In the genomic region with DNA sequence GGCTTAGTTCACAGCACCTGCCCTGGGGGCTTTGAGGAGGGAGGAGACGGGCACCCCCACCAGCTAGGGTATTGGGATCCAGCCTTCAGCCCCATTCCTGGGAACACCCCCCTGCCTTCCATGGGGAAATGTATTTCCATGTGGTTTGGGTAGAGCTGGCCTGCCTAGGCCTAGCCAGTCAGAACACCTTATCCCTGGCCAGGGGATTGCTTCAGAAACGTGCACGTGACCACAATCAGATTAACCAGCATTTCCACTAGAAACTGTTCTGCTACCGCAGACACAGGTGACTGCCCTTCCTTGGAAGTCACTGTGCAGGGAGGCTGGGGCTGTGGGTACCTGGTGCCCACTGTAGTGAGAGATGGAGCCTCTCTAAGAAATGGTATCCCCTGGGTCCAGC, we compare ENCODE assay signal across 17 cellular contexts. TPM values are rescaled to one million over a fixed set of nuclear protein-coding genes. Genes with fewer than 3 reads are reported as not detected.
DNase-seq lines count a peak whose midpoint lies in the region; ATAC-seq, FAIRE-seq and TF ChIP-seq lines count a peak whose summit lies in the region.
"Had no signal": no experiment of that assay in that cellular context is flagged by ENCODE, and none has a peak within 500 bp of the region (broad histone marks: within the 10 kb centered on the region; RNA-seq: fewer than 3 reads in every experiment).

No MANE protein-coding gene starts in this region.

- 0 out of 2 replicates have a peak, but pooled peaks cover 3% of the 10 kb centered on the region for H3F3A ChIP-seq in GM23338 (replicated peaks; ENCODE audit: low read depth)

- FAIRE-seq in K562 (lab: Jason Lieb, UNC) = no peak
- FAIRE-seq: A204.1 had no signal

- no peaks in the 10 kb centered on the region for H3K9me1 ChIP-seq in K562 (ENCODE audit: control insufficient read depth, insufficient read depth, low read length)

- intact Hi-C loops in K562 (cut with micrococcal nuclease) = loop anchor here (5.0 kb wide), 1 partner anchor 498 kb away; no protein-coding TSS in a partner anchor

- no peak for TF ChIP-seq POLR2A in K562 (conservative IDR thresholded peaks at IDR 0.05)

- no peak for TF ChIP-seq RAD21 in K562 (CRISPR knock-in tag; conservative IDR thresholded peaks at IDR 0.05 in 1 of 2, IDR thresholded peaks at IDR 0.05 in 1 of 2)

- TF ChIP-seq CTCF in GM23338 (conservative IDR thresholded peaks at IDR 0.05; ENCODE audit: low read depth in 2 of 2) (no peak), K562 (IDR thresholded peaks at IDR 0.05 in 2 of 3, conservative IDR thresholded peaks at IDR 0.05 in 1 of 3; ENCODE audit: insufficient read depth in 2 of 3, low read depth in 1 of 3, low read length in 3 of 3) (no peak), osteoblast (IDR thresholded peaks at IDR 0.05; ENCODE audit: extremely low read depth, low read depth, low read length) (no peak), mesothelial cell of epicardium (IDR thresholded peaks at IDR 0.05; ENCODE audit: unreplicated experiment) (no peak)

- H3K9me3 Mint-ChIP-seq in GM23338 (no peaks in the 10 kb centered on the region; the same call in 2 of the 3 replicates), mesothelial cell of epicardium (no peaks in the 10 kb centered on the region)
- H3K9me3 Mint-ChIP-seq: CD4-positive, alpha-beta memory T cell; HFFc6 had no signal

- peak overlapping the region; percentile 58 for H3K9ac ChIP-seq in NT2/D1 (ENCODE audit: insufficient read length, low read depth)
- H3K9ac ChIP-seq in K562 (ENCODE audit: insufficient read depth in 1 of 2, low read depth in 2 of 2, low read length in 2 of 2) = 0 out of 4 replicates have a peak overlapping the region, but pooled peaks of 1 of the 2 experiments have one; percentile 38

- H3K4me2 ChIP-seq in GM23338 = no peak overlapping the region
- no peak overlapping the region for H3K4me2 ChIP-seq in K562 (ENCODE audit: insufficient read depth, low read length)
- no peak overlapping the region for H3K4me2 ChIP-seq in osteoblast (ENCODE audit: insufficient read depth, low read length)

- no peak for TF ChIP-seq EP300 in K562 (IDR thresholded peaks at IDR 0.05; ENCODE audit: low read length)

- POLR2A ChIA-PET in K562 (lab: Yijun Ruan, JAX) = interaction anchor here (0.7 to 12.6 kb wide), 6 partner anchors 10 to 525 kb away, joined by 3 to 155 read pairs (median 7); partner anchors contain the start of genes BBLN and CIZ1

- no peak for DNase-seq in GM23338 (ENCODE audit: low spot score)
- no peak for DNase-seq in NT2/D1 (ENCODE audit: low read depth, low spot score)
- DNase-seq in K562 (ENCODE audit: extremely low read depth in 1 of 4, low spot score in 3 of 4) = no peak
- peak; percentile 13 for DNase-seq in osteoblast (ENCODE audit: insufficient read length, low spot score, missing footprints)
- no peak for DNase-seq in AG08396 (ENCODE audit: low spot score)
- DNase-seq in hypothalamus (lab: John Stamatoyannopoulos, UW) = no peak
- DNase-seq in SW 1271 (lab: John Stamatoyannopoulos, UW) = no peak
- DNase-seq in mesothelial cell of epicardium (ENCODE audit: low spot score in 2 of 2, unreplicated experiment in 2 of 2) = no peak
- DNase-seq: BE2C; CD4-positive, alpha-beta memory T cell; DND-41; GDM1; HCEC 1CT; HFFc6 had no signal

- WGBS in K562 (ENCODE audit: insufficient coverage, low coverage, missing lambda C conversion rate) = 47% methylated on average over 4 of the region's 4 CpGs

- peak overlapping the region; percentile 39; the same call in 1 of the 2 replicates for H3K27ac ChIP-seq in GM23338 (ENCODE audit: low read depth)
- H3K27ac ChIP-seq in K562 (ENCODE audit: extremely low read depth, low read depth, low read length) = no peak overlapping the region
- H3K27ac ChIP-seq in osteoblast (ENCODE audit: low read depth, low read length) = no peak overlapping the region
- H3K27ac ChIP-seq: C4-2B had no signal

- in situ Hi-C loops in K562 (cut with MboI) = loop anchor here (10.0 kb wide), 1 partner anchor 521 kb away; no protein-coding TSS in a partner anchor

- H2AFZ ChIP-seq in GM23338 (no peak overlapping the region), K562 (ENCODE audit: low read depth, low read length) (no peak overlapping the region), osteoblast (ENCODE audit: low read length) (no peak overlapping the region)

- CTCF ChIA-PET in K562 (lab: Yijun Ruan, JAX; ENCODE audit: low intra/inter-chr PET ratio) = no interaction called here

- no peaks in the 10 kb centered on the region for H3K9me2 ChIP-seq in GM23338 (ENCODE audit: insufficient read depth)

- H3K9me3 ChIP-seq in NT2/D1 (ENCODE audit: insufficient read depth, low read length) (peaks cover 3% of the 10 kb centered on the region; the same call in 1 of the 2 replicates), K562 (replicated peaks; ENCODE audit: control insufficient read depth, insufficient read depth, low read depth, low read length) (no peaks in the 10 kb centered on the region), osteoblast (ENCODE audit: low read depth, low read length) (peaks cover 4% of the 10 kb centered on the region)
- H3K9me3 ChIP-seq: BE2C had no signal

- no peaks in the 10 kb centered on the region for H3K27me3 ChIP-seq in GM23338 (ENCODE audit: insufficient read depth)
- no peaks in the 10 kb centered on the region for H3K27me3 ChIP-seq in NT2/D1 (ENCODE audit: insufficient read depth, insufficient read length)
- H3K27me3 ChIP-seq in K562 (ENCODE audit: control insufficient read depth in 2 of 2, insufficient read depth in 2 of 2, low read length in 2 of 2) = no peaks in the 10 kb centered on the region
- no peaks in the 10 kb centered on the region for H3K27me3 ChIP-seq in osteoblast (ENCODE audit: insufficient read depth, low read length)
- H3K27me3 ChIP-seq: BE2C had no signal

- no peak overlapping the region for H3K4me3 Mint-ChIP-seq in GM23338
- H3K4me3 Mint-ChIP-seq in mesothelial cell of epicardium = no peak overlapping the region
- H3K4me3 Mint-ChIP-seq: CD4-positive, alpha-beta memory T cell; HFFc6 had no signal

- peaks cover 7% of the 10 kb centered on the region; the same call in 1 of the 2 replicates for H3K36me3 ChIP-seq in GM23338 (ENCODE audit: insufficient read depth)
- H3K36me3 ChIP-seq in NT2/D1 (ENCODE audit: insufficient read depth, insufficient read length, low read length) = peaks cover 68% of the 10 kb centered on the region
- H3K36me3 ChIP-seq in K562 (ENCODE audit: control insufficient read depth, insufficient read depth, low read length) = peaks cover 83% of the 10 kb centered on the region
- peaks cover 63% of the 10 kb centered on the region for H3K36me3 ChIP-seq in osteoblast (ENCODE audit: insufficient read depth, low read length)

- H4K20me1 ChIP-seq in GM23338 (replicated peaks; ENCODE audit: insufficient read depth) = 0 out of 2 replicates have a peak, but pooled peaks cover 6% of the 10 kb centered on the region
- peaks cover 3% of the 10 kb centered on the region; the same call in 1 of the 2 replicates for H4K20me1 ChIP-seq in K562 (replicated peaks; ENCODE audit: control insufficient read depth, insufficient read depth, low read length)
- no peaks in the 10 kb centered on the region for H4K20me1 ChIP-seq in osteoblast (ENCODE audit: insufficient read depth, low read length)

- no peak overlapping the region for H3K27ac Mint-ChIP-seq in GM23338
- H3K27ac Mint-ChIP-seq in mesothelial cell of epicardium = no peak overlapping the region
- H3K27ac Mint-ChIP-seq: HFFc6 had no signal

- ATAC-seq in GM23338 = peak; percentile 42; the same call in 2 of the 3 replicates
- ATAC-seq in K562 = peak; percentile 16

- no peaks in the 10 kb centered on the region for H3K4me1 ChIP-seq in GM23338 (ENCODE audit: insufficient read depth)
- H3K4me1 ChIP-seq in NT2/D1 (ENCODE audit: insufficient read depth, insufficient read length) = peaks cover 16% of the 10 kb centered on the region
- H3K4me1 ChIP-seq in K562 (replicated peaks in 1 of 2; ENCODE audit: control insufficient read depth in 2 of 2, insufficient read depth in 2 of 2, low read length in 2 of 2) = peaks cover 0 to 26% of the 10 kb centered on the region in 2 experiments; a peak in 3 of 5 replicates
- peaks cover 2% of the 10 kb centered on the region for H3K4me1 ChIP-seq in osteoblast (ENCODE audit: insufficient read depth, low read length)

- H3K27me3 Mint-ChIP-seq in GM23338 (ENCODE audit: insufficient read depth, low read depth, poor library complexity) = peaks cover 2% of the 10 kb centered on the region
- no peaks in the 10 kb centered on the region for H3K27me3 Mint-ChIP-seq in mesothelial cell of epicardium (ENCODE audit: low read depth)
- H3K27me3 Mint-ChIP-seq: CD4-positive, alpha-beta memory T cell had no signal

- H3K36me3 Mint-ChIP-seq in GM23338 (ENCODE audit: low read depth) (peaks cover 43% of the 10 kb centered on the region), mesothelial cell of epicardium (peaks cover 32% of the 10 kb centered on the region)

- H3K4me3 ChIP-seq in GM23338 (no peak overlapping the region), NT2/D1 (ENCODE audit: insufficient read length, low read depth) (no peak overlapping the region), K562 (no peak overlapping the region), osteoblast (ENCODE audit: insufficient read depth, low read length) (no peak overlapping the region)

- BruUV-seq in K562 (replicated peaks; lab: Mats Ljungman, UMichigan) = no TSS peak

- H3K4me1 Mint-ChIP-seq in GM23338 = no peaks in the 10 kb centered on the region
- H3K4me1 Mint-ChIP-seq in mesothelial cell of epicardium = peaks cover 2% of the 10 kb centered on the region
- H3K4me1 Mint-ChIP-seq: CD4-positive, alpha-beta memory T cell had no signal

- H3K79me2 ChIP-seq in GM23338 (replicated peaks; ENCODE audit: insufficient read depth) = no peaks in the 10 kb centered on the region
- no peaks in the 10 kb centered on the region for H3K79me2 ChIP-seq in K562 (ENCODE audit: control insufficient read depth, insufficient read depth, low read length)
- H3K79me2 ChIP-seq in osteoblast (ENCODE audit: insufficient read depth, low read length) = peaks cover 2% of the 10 kb centered on the region

RNA-seq across cellular contexts. Expression of gene BBLN, which starts 14.0 kb away (rescaled TPM):
- total RNA-seq in GM23338 (2014; rRNA removed; shearing (Covaris generic)) = 246 and 276 TPM in 2 replicates
- polyA plus RNA-seq in GM23338 (2016; fragmentation: Nextera tagmentation; extraction: Ambion mirVana) (171 and 177 TPM in 2 replicates), K562 (2011; rRNA removed) (87.1 and 125 TPM in 2 replicates), K562 (2014; fragmentation: Illumina TruSeq; extraction: Trizol) (30.1 and 181 TPM in 2 replicates), K562 (2014; fragmentation: Nextera tagmentation; extraction: Ambion mirVana) (10 to 100 TPM in 1 of 2 experiments, 1 to 10 TPM in 1; 4.2 to 13.7 TPM), K562 (2014; rRNA removed) (191 and 213 TPM in 2 replicates)
- 24.5 and 53.9 TPM in 2 replicates for total RNA-seq in K562 (2011; cell fraction: chromatin; rRNA removed; ENCODE audit: low replicate concordance)
- 72.0 and 78.0 TPM in 2 replicates for total RNA-seq in K562 (2011; cell fraction: nucleolus; rRNA removed)
- 65.8 and 106 TPM in 2 replicates for total RNA-seq in K562 (2011; cell fraction: nucleoplasm; rRNA removed)
- total RNA-seq in K562 (2014; rRNA removed) (331 and 433 TPM in 2 replicates), K562 (2014; rRNA removed; fragmentation: Illumina TruSeq; extraction: Trizol) (11.5 and 11.9 TPM in 2 replicates), K562 (2015; rRNA removed; fragmentation: Illumina TruSeq; extraction: Trizol) (109 and 123 TPM in 2 replicates), K562 (2021) (172 and 177 TPM in 2 replicates), osteoblast (24.5 and 33.3 TPM in 2 replicates), mesothelial cell of epicardium (60.7 to 64.4 TPM (median 63.1 TPM) in 3 replicates)
- polyA plus RNA-seq in K562 (2011; cell fraction: cytosol; rRNA removed) = 256 and 738 TPM in 2 replicates
- polyA plus RNA-seq in K562 (2011; cell fraction: nucleus; rRNA removed) = 139 and 249 TPM in 2 replicates
- 180 and 393 TPM in 2 replicates for polyA plus RNA-seq in K562 (2012)
- polyA minus RNA-seq in K562 (2011; rRNA and poly(A)+ RNA removed) = 19.8 and 21.1 TPM in 2 replicates
- polyA minus RNA-seq in K562 (2011; cell fraction: cytosol; rRNA and poly(A)+ RNA removed) = 74.5 and 112 TPM in 2 replicates
- 29.6 and 47.0 TPM in 2 replicates for polyA minus RNA-seq in K562 (2011; cell fraction: nucleus; rRNA and poly(A)+ RNA removed)

RNA-seq across cellular contexts. Expression of gene CIZ1, which starts 17.3 kb away (rescaled TPM):
- 48.2 and 61.4 TPM in 2 replicates for total RNA-seq in GM23338 (2014; rRNA removed; shearing (Covaris generic))
- polyA plus RNA-seq in GM23338 (2016; fragmentation: Nextera tagmentation; extraction: Ambion mirVana) (49.6 and 49.7 TPM in 2 replicates), K562 (2011; rRNA removed) (82.1 and 168 TPM in 2 replicates), K562 (2014; fragmentation: Illumina TruSeq; extraction: Trizol) (244 and 291 TPM in 2 replicates), K562 (2014; fragmentation: Nextera tagmentation; extraction: Ambion mirVana) (10 to 100 TPM in 1 of 2 experiments, 1 to 10 TPM in 1; 6.6 to 12.6 TPM), K562 (2014; rRNA removed) (161 and 175 TPM in 2 replicates)
- total RNA-seq in K562 (2011; cell fraction: chromatin; rRNA removed; ENCODE audit: low replicate concordance) = 263 and 434 TPM in 2 replicates
- total RNA-seq in K562 (2011; cell fraction: nucleolus; rRNA removed) = 204 and 208 TPM in 2 replicates
- total RNA-seq in K562 (2011; cell fraction: nucleoplasm; rRNA removed) = 222 and 230 TPM in 2 replicates
- total RNA-seq in K562 (2014; rRNA removed) (127 and 164 TPM in 2 replicates), K562 (2014; rRNA removed; fragmentation: Illumina TruSeq; extraction: Trizol) (55.4 and 57.1 TPM in 2 replicates), K562 (2015; rRNA removed; fragmentation: Illumina TruSeq; extraction: Trizol) (83.7 and 87.8 TPM in 2 replicates), K562 (2021) (329 and 330 TPM in 2 replicates), osteoblast (33.7 and 40.1 TPM in 2 replicates), mesothelial cell of epicardium (152 to 157 TPM (median 155 TPM) in 3 replicates)
- polyA plus RNA-seq in K562 (2011; cell fraction: cytosol; rRNA removed) = 139 and 188 TPM in 2 replicates
- 284 and 400 TPM in 2 replicates for polyA plus RNA-seq in K562 (2011; cell fraction: nucleus; rRNA removed)
- polyA plus RNA-seq in K562 (2012) = 220 and 374 TPM in 2 replicates
- polyA minus RNA-seq in K562 (2011; rRNA and poly(A)+ RNA removed) = 76.1 and 76.4 TPM in 2 replicates
- polyA minus RNA-seq in K562 (2011; cell fraction: cytosol; rRNA and poly(A)+ RNA removed) = 115 and 157 TPM in 2 replicates
- 42.3 and 58.8 TPM in 2 replicates for polyA minus RNA-seq in K562 (2011; cell fraction: nucleus; rRNA and poly(A)+ RNA removed)

RNA-seq across cellular contexts. Expression of gene LCN2, which starts 24.8 kb away (rescaled TPM):
- total RNA-seq in GM23338 (2014; rRNA removed; shearing (Covaris generic)) = 0.27 TPM in 1 of 2 replicates, not detected in the other
- 2.0 and 2.7 TPM in 2 replicates for polyA plus RNA-seq in GM23338 (2016; fragmentation: Nextera tagmentation; extraction: Ambion mirVana)
- total RNA-seq in K562 (2011; cell fraction: chromatin; rRNA removed; ENCODE audit: low replicate concordance) = 0.58 and 2.0 TPM in 2 replicates
- total RNA-seq in K562 (2011; cell fraction: nucleolus; rRNA removed) = 1.1 and 1.3 TPM in 2 replicates
- 1.7 TPM in 1 of 2 replicates, not detected in the other for total RNA-seq in K562 (2011; cell fraction: nucleoplasm; rRNA removed)
- total RNA-seq in K562 (2014; rRNA removed) = 0.20 and 0.54 TPM in 2 replicates
- 0.47 TPM in 1 of 2 replicates, not detected in the other for total RNA-seq in K562 (2014; rRNA removed; fragmentation: Illumina TruSeq; extraction: Trizol)
- total RNA-seq in K562 (2015; rRNA removed; fragmentation: Illumina TruSeq; extraction: Trizol) = not detected in 2 replicates
- 0.40 and 0.72 TPM in 2 replicates for total RNA-seq in K562 (2021)
- polyA plus RNA-seq in K562 (2011; rRNA removed) = 0.60 and 1.2 TPM in 2 replicates
- polyA plus RNA-seq in K562 (2011; cell fraction: cytosol; rRNA removed) = 0.40 and 0.69 TPM in 2 replicates
- 3.3 and 4.8 TPM in 2 replicates for polyA plus RNA-seq in K562 (2011; cell fraction: nucleus; rRNA removed)
- 0.16 and 0.37 TPM in 2 replicates for polyA plus RNA-seq in K562 (2012)
- polyA plus RNA-seq in K562 (2014; fragmentation: Illumina TruSeq; extraction: Trizol) = 0.22 and 1.0 TPM in 2 replicates
- under 1 TPM; 0.10 to 0.11 TPM for polyA plus RNA-seq in K562 (2014; fragmentation: Nextera tagmentation; extraction: Ambion mirVana)
- 0.21 and 0.65 TPM in 2 replicates for polyA plus RNA-seq in K562 (2014; rRNA removed)
- polyA minus RNA-seq in K562 (2011; rRNA and poly(A)+ RNA removed) = 1.2 and 1.4 TPM in 2 replicates
- not detected in 2 replicates for polyA minus RNA-seq in K562 (2011; cell fraction: cytosol; rRNA and poly(A)+ RNA removed)
- not detected in 2 replicates for polyA minus RNA-seq in K562 (2011; cell fraction: nucleus; rRNA and poly(A)+ RNA removed)
- not detected in 2 replicates for total RNA-seq in osteoblast
- not detected in 3 replicates for total RNA-seq in mesothelial cell of epicardium
- total RNA-seq: CD4-positive, alpha-beta memory T cell; HFFc6; HT1080 had no signal
- polyA plus RNA-seq: CD4-positive, alpha-beta memory T cell had no signal

RNA-seq across cellular contexts. Expression of gene DNM1, which starts 29.1 kb away (rescaled TPM):
- total RNA-seq in GM23338 (2014; rRNA removed; shearing (Covaris generic)) = 42.0 and 43.2 TPM in 2 replicates
- polyA plus RNA-seq in GM23338 (2016; fragmentation: Nextera tagmentation; extraction: Ambion mirVana) (24.0 and 36.0 TPM in 2 replicates), K562 (2011; rRNA removed) (9.5 and 33.1 TPM in 2 replicates), K562 (2014; fragmentation: Illumina TruSeq; extraction: Trizol) (10.0 and 15.5 TPM in 2 replicates), K562 (2014; fragmentation: Nextera tagmentation; extraction: Ambion mirVana) (under 1 TPM; 0.39 to 0.58 TPM), K562 (2014; rRNA removed) (17.6 TPM in 2 replicates)
- 88.0 and 181 TPM in 2 replicates for total RNA-seq in K562 (2011; cell fraction: chromatin; rRNA removed; ENCODE audit: low replicate concordance)
- total RNA-seq in K562 (2011; cell fraction: nucleolus; rRNA removed) = 88.4 and 99.1 TPM in 2 replicates
- total RNA-seq in K562 (2011; cell fraction: nucleoplasm; rRNA removed) = 92.3 and 124 TPM in 2 replicates
- total RNA-seq in K562 (2014; rRNA removed) (6.6 and 7.9 TPM in 2 replicates), K562 (2014; rRNA removed; fragmentation: Illumina TruSeq; extraction: Trizol) (4.5 and 5.2 TPM in 2 replicates), K562 (2015; rRNA removed; fragmentation: Illumina TruSeq; extraction: Trizol) (8.4 and 9.1 TPM in 2 replicates), K562 (2021) (20.7 and 23.1 TPM in 2 replicates), osteoblast (3.6 and 6.5 TPM in 2 replicates), mesothelial cell of epicardium (86.8 to 98.6 TPM (median 89.2 TPM) in 3 replicates)
- polyA plus RNA-seq in K562 (2011; cell fraction: cytosol; rRNA removed) = 7.7 and 11.1 TPM in 2 replicates
- polyA plus RNA-seq in K562 (2011; cell fraction: nucleus; rRNA removed) = 108 and 126 TPM in 2 replicates
- 15.9 and 25.7 TPM in 2 replicates for polyA plus RNA-seq in K562 (2012)
- 19.1 and 29.6 TPM in 2 replicates for polyA minus RNA-seq in K562 (2011; rRNA and poly(A)+ RNA removed)
- 6.7 and 22.4 TPM in 2 replicates for polyA minus RNA-seq in K562 (2011; cell fraction: cytosol; rRNA and poly(A)+ RNA removed)
- polyA minus RNA-seq in K562 (2011; cell fraction: nucleus; rRNA and poly(A)+ RNA removed) = 55.2 and 137 TPM in 2 replicates
- polyA plus RNA-seq: CD4-positive, alpha-beta memory T cell had no signal

RNA-seq across cellular contexts. Expression of gene PTGES2, which starts 46.5 kb away (rescaled TPM):
- total RNA-seq in GM23338 (2014; rRNA removed; shearing (Covaris generic)) = 108 and 124 TPM in 2 replicates
- polyA plus RNA-seq in GM23338 (2016; fragmentation: Nextera tagmentation; extraction: Ambion mirVana) (56.3 and 59.7 TPM in 2 replicates), K562 (2011; rRNA removed) (90.1 and 106 TPM in 2 replicates), K562 (2014; fragmentation: Illumina TruSeq; extraction: Trizol) (89.2 and 128 TPM in 2 replicates), K562 (2014; fragmentation: Nextera tagmentation; extraction: Ambion mirVana) (1 to 10 TPM; 2.4 to 6.2 TPM), K562 (2014; rRNA removed) (128 and 149 TPM in 2 replicates)
- total RNA-seq in K562 (2011; cell fraction: chromatin; rRNA removed; ENCODE audit: low replicate concordance) = 91.2 and 285 TPM in 2 replicates
- total RNA-seq in K562 (2011; cell fraction: nucleolus; rRNA removed) = 223 and 287 TPM in 2 replicates
- 132 and 134 TPM in 2 replicates for total RNA-seq in K562 (2011; cell fraction: nucleoplasm; rRNA removed)
- total RNA-seq in K562 (2014; rRNA removed) (196 and 257 TPM in 2 replicates), K562 (2014; rRNA removed; fragmentation: Illumina TruSeq; extraction: Trizol) (34.3 and 50.3 TPM in 2 replicates), K562 (2015; rRNA removed; fragmentation: Illumina TruSeq; extraction: Trizol) (98.9 and 102 TPM in 2 replicates), K562 (2021) (135 and 137 TPM in 2 replicates), osteoblast (42.7 and 50.3 TPM in 2 replicates), mesothelial cell of epicardium (70.0 to 74.8 TPM (median 72.6 TPM) in 3 replicates)
- polyA plus RNA-seq in K562 (2011; cell fraction: cytosol; rRNA removed) = 92.2 and 177 TPM in 2 replicates
- polyA plus RNA-seq in K562 (2011; cell fraction: nucleus; rRNA removed) = 244 and 370 TPM in 2 replicates
- polyA plus RNA-seq in K562 (2012) = 94.0 and 96.2 TPM in 2 replicates
- polyA minus RNA-seq in K562 (2011; rRNA and poly(A)+ RNA removed) = 49.5 and 74.8 TPM in 2 replicates
- 57.2 and 75.5 TPM in 2 replicates for polyA minus RNA-seq in K562 (2011; cell fraction: cytosol; rRNA and poly(A)+ RNA removed)
- 73.1 and 77.3 TPM in 2 replicates for polyA minus RNA-seq in K562 (2011; cell fraction: nucleus; rRNA and poly(A)+ RNA removed)
